In genomic region chr2:177172034-177172880, GRCh38 we compare ENCODE assay signal across 12 cellular contexts. TPM values are rescaled to one million over a fixed set of nuclear protein-coding genes. Genes with fewer than 3 reads are reported as not detected.
A peak's percentile ranks its signal among the peaks of the same experiment; 100 is the strongest.
DNase-seq lines count a peak whose midpoint lies in the region; ATAC-seq and TF ChIP-seq lines count a peak whose summit lies in the region.
"Had no signal": no experiment of that assay in that cellular context is flagged by ENCODE, and none has a peak within 500 bp of the region (broad histone marks: within the 10 kb centered on the region; RNA-seq: fewer than 3 reads in every experiment).

No MANE protein-coding gene starts in this region.

- no peaks in the 10 kb centered on the region for H3K36me3 ChIP-seq in Panc1 (ENCODE audit: control insufficient read depth, insufficient read depth, low read length)
- H3K36me3 ChIP-seq in osteoblast (ENCODE audit: insufficient read depth, low read length): no peaks in the 10 kb centered on the region
- no peaks in the 10 kb centered on the region for H3K36me3 ChIP-seq in MM.1S (replicated peaks; ENCODE audit: insufficient read depth, low read length)

- intact Hi-C loops in Panc1 (cut with micrococcal nuclease; ENCODE audit: unreplicated experiment): no loop called here

- H3K4me2 ChIP-seq in osteoblast (ENCODE audit: insufficient read depth, low read length) (peak overlapping the region; percentile 38), MM.1S (ENCODE audit: low read depth, low read length) (no peak overlapping the region)

- H3K36me3 Mint-ChIP-seq in endothelial cell (ENCODE audit: low read depth, unreplicated experiment): peaks cover 5% of the 10 kb centered on the region
- H3K36me3 Mint-ChIP-seq in natural killer cell treated with Interleukin-12 subunit alpha and Interleukin-12 subunit beta and Interleukin-15 and Interleukin-18, amount 100 ng/mL, for 72 hours: no peaks in the 10 kb centered on the region
- H3K36me3 Mint-ChIP-seq: memory B cell had no signal

- ATAC-seq in Panc1: peak; percentile 79
- no peak for ATAC-seq in natural killer cell treated with Interleukin-12 subunit alpha and Interleukin-12 subunit beta and Interleukin-15 and Interleukin-18, amount 100 ng/mL, for 72 hours

- H3K9me2 ChIP-seq in MM.1S (replicated peaks; ENCODE audit: insufficient read depth, low read length): no peaks in the 10 kb centered on the region

- no peaks in the 10 kb centered on the region for H4K20me1 ChIP-seq in osteoblast (ENCODE audit: insufficient read depth, low read length)
- H4K20me1 ChIP-seq in MM.1S (ENCODE audit: insufficient read depth, low read length): no peaks in the 10 kb centered on the region

- TF ChIP-seq CTCF in Panc1 (IDR thresholded peaks at IDR 0.05) (no peak), osteoblast (IDR thresholded peaks at IDR 0.05; ENCODE audit: extremely low read depth, low read depth, low read length) (no peak), MM.1S (IDR thresholded peaks at IDR 0.05; ENCODE audit: low read length) (no peak), endothelial cell (IDR thresholded peaks at IDR 0.05; ENCODE audit: unreplicated experiment) (no peak)

- H2AFZ ChIP-seq in osteoblast (ENCODE audit: low read length): no peak overlapping the region
- no peak overlapping the region for H2AFZ ChIP-seq in MM.1S (ENCODE audit: low read length)

- H3K4me1 ChIP-seq in Panc1 (ENCODE audit: control insufficient read depth, insufficient read depth, low read length) (peaks cover 66% of the 10 kb centered on the region), osteoblast (ENCODE audit: insufficient read depth, low read length) (peaks cover 10% of the 10 kb centered on the region), MM.1S (ENCODE audit: low read length) (peaks cover 30% of the 10 kb centered on the region)

- peak; percentile 58 for DNase-seq in GM04503 (ENCODE audit: low read depth)
- DNase-seq in Panc1 (ENCODE audit: low read depth, low spot score): no peak
- DNase-seq in dermis blood vessel endothelial cell: peak; percentile 45
- peak; percentile 63 for DNase-seq in osteoblast (ENCODE audit: insufficient read length, low spot score, missing footprints)
- DNase-seq in MM.1S: no peak
- DNase-seq in endothelial cell (ENCODE audit: low spot score): no peak
- DNase-seq in natural killer cell treated with Interleukin-12 subunit alpha and Interleukin-12 subunit beta and Interleukin-15 and Interleukin-18, amount 100 ng/mL, for 72 hours (ENCODE audit: low spot score): no peak
- no peak for DNase-seq in SHP77 (lab: John Stamatoyannopoulos, UW)
- DNase-seq: caudate nucleus, DMS 273 treated with DMSO at 0.1 percent for 48 hours had no signal

- H3K79me2 ChIP-seq in osteoblast (ENCODE audit: insufficient read depth, low read length) (no peaks in the 10 kb centered on the region), MM.1S (ENCODE audit: low read length) (no peaks in the 10 kb centered on the region)

- no peak overlapping the region for H3K4me3 Mint-ChIP-seq in endothelial cell (ENCODE audit: unreplicated experiment)
- H3K4me3 Mint-ChIP-seq in natural killer cell treated with Interleukin-12 subunit alpha and Interleukin-12 subunit beta and Interleukin-15 and Interleukin-18, amount 100 ng/mL, for 72 hours: no peak overlapping the region
- H3K4me3 Mint-ChIP-seq: activated T-helper 1 cell treated with anti-CD3 and anti-CD28 coated beads, Interleukin-12 subunit alpha, Interleukin-12 subunit beta, Interleukin-2, Interleukin-4 antibody, amounts not matched to agents 30 ng/mL and 10 ng/mL and 1 ng/mL, durations not matched to agents 14 hours and 24 hours and 36 hours; memory B cell had no signal

- H3F3A ChIP-seq in MM.1S (ENCODE audit: insufficient read depth, low read length): peaks cover 15% of the 10 kb centered on the region

- H3K27me3 Mint-ChIP-seq in endothelial cell (ENCODE audit: unreplicated experiment): no peaks in the 10 kb centered on the region
- peaks cover 0 to 3% of the 10 kb centered on the region in 2 donors for H3K27me3 Mint-ChIP-seq in natural killer cell treated with Interleukin-12 subunit alpha and Interleukin-12 subunit beta and Interleukin-15 and Interleukin-18, amount 100 ng/mL, for 72 hours
- H3K27me3 Mint-ChIP-seq: memory B cell had no signal

- H3K9me3 ChIP-seq in Panc1 (ENCODE audit: control insufficient read depth, insufficient read depth, low read depth, low read length): no peaks in the 10 kb centered on the region
- H3K9me3 ChIP-seq in osteoblast (ENCODE audit: low read depth, low read length): no peaks in the 10 kb centered on the region
- H3K9me3 ChIP-seq in MM.1S (replicated peaks; ENCODE audit: insufficient read depth, low read length): no peaks in the 10 kb centered on the region

- CTCF ChIA-PET in Panc1 (lab: Charles Lee): no interaction called here

- H3K27me3 ChIP-seq in Panc1 (ENCODE audit: control insufficient read depth, insufficient read depth, low read length) (no peaks in the 10 kb centered on the region), osteoblast (ENCODE audit: insufficient read depth, low read length) (no peaks in the 10 kb centered on the region), MM.1S (replicated peaks; ENCODE audit: insufficient read depth, low read length) (no peaks in the 10 kb centered on the region)

- H3K9ac ChIP-seq in MM.1S (ENCODE audit: low read length): no peak overlapping the region

- POLR2A ChIA-PET in Panc1 (lab: Charles Lee): interaction anchor here (0.6 kb wide), 1 partner anchor 53 kb away, joined by 5 read pairs; no protein-coding TSS in a partner anchor

- H3K4me3 ChIP-seq in Panc1 (ENCODE audit: low read depth in 2 of 2, low read length in 2 of 2): no peak overlapping the region
- H3K4me3 ChIP-seq in osteoblast (ENCODE audit: insufficient read depth, low read length): no peak overlapping the region
- H3K4me3 ChIP-seq in MM.1S (ENCODE audit: low read length): no peak overlapping the region

- H3K27ac ChIP-seq in Panc1 (ENCODE audit: low read length) (peak overlapping the region; percentile 99), osteoblast (ENCODE audit: low read depth, low read length) (peak overlapping the region; percentile 46), MM.1S (ENCODE audit: low read length) (no peak overlapping the region)

- no peak overlapping the region for H3K27ac Mint-ChIP-seq in endothelial cell (ENCODE audit: unreplicated experiment)
- no peak overlapping the region for H3K27ac Mint-ChIP-seq in natural killer cell treated with Interleukin-12 subunit alpha and Interleukin-12 subunit beta and Interleukin-15 and Interleukin-18, amount 100 ng/mL, for 72 hours
- H3K27ac Mint-ChIP-seq: activated T-helper 1 cell treated with anti-CD3 and anti-CD28 coated beads, Interleukin-12 subunit alpha, Interleukin-12 subunit beta, Interleukin-2, Interleukin-4 antibody, amounts not matched to agents 30 ng/mL and 10 ng/mL and 1 ng/mL, durations not matched to agents 14 hours and 24 hours and 36 hours; memory B cell had no signal

- no peaks in the 10 kb centered on the region for H3K9me3 Mint-ChIP-seq in endothelial cell (ENCODE audit: unreplicated experiment)
- no peaks in the 10 kb centered on the region for H3K9me3 Mint-ChIP-seq in natural killer cell treated with Interleukin-12 subunit alpha and Interleukin-12 subunit beta and Interleukin-15 and Interleukin-18, amount 100 ng/mL, for 72 hours
- H3K9me3 Mint-ChIP-seq: activated T-helper 1 cell treated with anti-CD3 and anti-CD28 coated beads, Interleukin-12 subunit alpha, Interleukin-12 subunit beta, Interleukin-2, Interleukin-4 antibody, amounts not matched to agents 30 ng/mL and 10 ng/mL and 1 ng/mL, durations not matched to agents 14 hours and 24 hours and 36 hours; memory B cell had no signal

- in situ Hi-C loops in Panc1 (cut with HindIII; ENCODE audit: low pct_unique_long_range_greater_than_20kb, low sequenced_read_pairs): no loop called here

- peaks cover 10% of the 10 kb centered on the region for H3K4me1 Mint-ChIP-seq in endothelial cell (ENCODE audit: unreplicated experiment)
- H3K4me1 Mint-ChIP-seq in natural killer cell treated with Interleukin-12 subunit alpha and Interleukin-12 subunit beta and Interleukin-15 and Interleukin-18, amount 100 ng/mL, for 72 hours (ENCODE audit: low read depth in 2 of 2): peaks cover 13 to 21% of the 10 kb centered on the region in 2 donors

- no TSS peak for BruUV-seq in Panc1 (replicated peaks; lab: Mats Ljungman, UMichigan)

RNA-seq across cellular contexts. Expression of gene HNRNPA3, which starts 40.3 kb away (rescaled TPM):
- total RNA-seq in Panc1 (2021; ENCODE audit: unreplicated experiment) (228 TPM), dermis blood vessel endothelial cell (40.7 and 83.4 TPM in 2 replicates), osteoblast (19.7 and 21.4 TPM in 2 replicates), endothelial cell (ENCODE audit: unreplicated experiment) (264 TPM)
- polyA plus RNA-seq in Panc1 (2012; ENCODE audit: insufficient read length): 326 TPM
- total RNA-seq in natural killer cell treated with Interleukin-12 subunit alpha and Interleukin-12 subunit beta and Interleukin-15 and Interleukin-18, amount 100 ng/mL, for 72 hours: 100 to 1,000 TPM; 170 to 282 TPM

Comparison
In these comparisons a context has a peak if more than half of its experiments do, and no peak if none do; other contexts are left out.
1. DNase-seq: peak in GM04503 (single experiment), dermis blood vessel endothelial cell (single experiment) and osteoblast (single experiment); none in Panc1 (single experiment), MM.1S (single experiment), endothelial cell (single experiment), natural killer cell treated with Interleukin-12 subunit alpha and Interleukin-12 subunit beta and Interleukin-15 and Interleukin-18, amount 100 ng/mL, for 72 hours (single experiment) and SHP77 (0 of 2).